Comparison of ENCODE assay signal across 9 cellular contexts in the genomic region with DNA sequence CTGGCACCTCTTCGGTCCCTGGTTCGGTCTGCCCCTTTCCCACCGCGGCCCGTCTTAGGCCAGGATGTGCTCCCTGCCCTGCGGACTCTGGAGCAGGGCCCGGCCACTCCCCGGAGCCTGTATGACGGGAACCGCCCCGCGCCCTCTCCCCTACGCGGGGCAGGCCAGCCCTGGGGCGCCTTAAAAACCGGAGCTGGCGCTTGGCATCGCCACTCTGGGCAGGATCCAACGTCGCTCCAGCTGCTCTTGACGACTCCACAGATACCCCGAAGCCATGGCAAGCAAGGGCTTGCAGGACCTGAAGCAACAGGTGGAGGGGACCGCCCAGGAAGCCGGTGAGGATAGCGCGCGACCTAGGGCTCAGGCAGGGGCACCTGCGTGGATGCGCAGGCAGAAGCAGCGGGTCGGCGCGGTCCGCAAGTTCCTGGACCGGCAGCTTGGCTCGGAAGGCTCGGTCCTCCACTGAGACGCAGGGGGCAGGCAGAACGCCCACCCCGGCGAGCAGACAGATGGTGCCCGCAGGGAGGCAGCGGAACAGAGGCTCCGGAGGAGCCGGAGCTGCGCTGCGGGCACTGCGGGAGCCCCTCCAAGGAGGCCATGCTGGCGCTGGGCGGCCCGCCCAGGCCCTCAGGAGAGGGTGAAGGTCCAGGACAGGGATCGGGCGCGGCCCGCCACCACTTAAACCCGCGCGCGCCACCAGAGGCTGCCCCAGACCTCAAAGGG. TPM values are rescaled to one million over a fixed set of nuclear protein-coding genes. Genes with fewer than 3 reads are reported as not detected.
DNase-seq lines count a peak whose midpoint lies in the region; FAIRE-seq and TF ChIP-seq lines count a peak whose summit lies in the region.
"Had no signal": no experiment of that assay in that cellular context is flagged by ENCODE, and none has a peak within 500 bp of the region (broad histone marks: within the 10 kb centered on the region; RNA-seq: fewer than 3 reads in every experiment).

A gene (plus strand): TSS at position 212 of the 723 bp plus-strand sequence. CDS start 63 bp downstream, at position 275.

- FAIRE-seq in bronchial epithelial cell (lab: Jason Lieb, UNC) = no peak

- TF ChIP-seq POLR2A in lower leg skin (IDR thresholded peaks at IDR 0.05) = no peak
- TF ChIP-seq POLR2A in transverse colon (IDR thresholded peaks at IDR 0.05) = peak; percentile 86

- intact Hi-C loops in lower leg skin (cut with DNase I; ENCODE audit: low total_unique reads) = no loop called here
- intact Hi-C loops in transverse colon (cut with DNase I; ENCODE audit: low total_unique reads) = no loop called here

- no peak for TF ChIP-seq EP300 in transverse colon (IDR thresholded peaks at IDR 0.05; ENCODE audit: low read depth)

- in situ Hi-C loops in transverse colon (cut with MboI; ENCODE audit: low pct_ligation_motif_present in 1 of 4, low pct_unique_long_range_greater_than_20kb in 1 of 4, low sequenced_read_pairs in 3 of 4) = no loop called here

- H3K36me3 ChIP-seq in bronchial epithelial cell (ENCODE audit: control insufficient read depth, insufficient read depth, low read length) (peaks cover 3% of the 10 kb centered on the region), transverse colon (no peaks in the 10 kb centered on the region)

- peak within 1 kb of the TSS; percentile 50 for H3K4me3 ChIP-seq in bronchial epithelial cell (ENCODE audit: low read depth, low read length)
- H3K4me3 ChIP-seq in lower leg skin (ENCODE audit: low read depth, poor library complexity, severe bottlenecking) = peak within 1 kb of the TSS; percentile 47
- peak within 1 kb of the TSS; percentile 39 to 58 (median 48) for H3K4me3 ChIP-seq in transverse colon

- peak within 1 kb of the TSS; percentile 88 to 95 (median 91) for H3K27ac ChIP-seq in transverse colon

- TF ChIP-seq CTCF in bronchial epithelial cell (IDR thresholded peaks at IDR 0.05; ENCODE audit: insufficient read depth, low read length, severe bottlenecking) (no peak), lower leg skin (IDR thresholded peaks at IDR 0.05) (no peak), transverse colon (IDR thresholded peaks at IDR 0.05) (no peak)

- DNase-seq in activated CD8-positive, alpha-beta memory T cell treated with anti-CD3 and anti-CD28 coated beads for 24 hours = peak; percentile 70
- DNase-seq in activated CD8-positive, alpha-beta memory T cell treated with anti-CD3 and anti-CD28 coated beads, Interleukin-2, amount 50 U/mL, for 4 hours = no peak
- DNase-seq in bronchial epithelial cell (ENCODE audit: low read depth) (peak; percentile 80), lower leg skin (ENCODE audit: low spot score in 2 of 2) (peak; percentile 80 to 94), transverse colon (peak; percentile 84), foreskin melanocyte (no peak), SHP77 treated with DMSO at 0.1 percent for 48 hours (lab: John Stamatoyannopoulos, UW) (no peak), NCI-H2227 treated with DMSO at 0.1 percent for 48 hours (lab: John Stamatoyannopoulos, UW) (no peak)
- DNase-seq: DND-41 had no signal

- H3K27me3 ChIP-seq in bronchial epithelial cell (ENCODE audit: control insufficient read depth, insufficient read depth, low read length) = no peaks in the 10 kb centered on the region
- H3K27me3 ChIP-seq in transverse colon = no peaks in the 10 kb centered on the region

- WGBS in lower leg skin, 2 donors = 3 to 4% methylated on average over 31 to 53 of the region's 59 CpGs
- 27% methylated on average over 42 of the region's 59 CpGs; no CpG with 5 or more reads in 1 of the 2 donors for WGBS in transverse colon (ENCODE audit: low coverage in 1 of 2), 2 donors

- no peaks in the 10 kb centered on the region for H3K9me3 ChIP-seq in transverse colon

- peaks cover 25 to 60% (median 55%) of the 10 kb centered on the region in 4 donors for H3K4me1 ChIP-seq in transverse colon

RNA-seq across cellular contexts. Expression of the gene that starts here (rescaled TPM):
- total RNA-seq in bronchial epithelial cell (25.3 and 53.6 TPM in 2 replicates), lower leg skin (100 to 1,000 TPM in 1 of 4 donors, 10 to 100 TPM in 3; 72.0 to 125 (median 80.4) TPM), transverse colon (100 to 1,000 TPM in 2 of 4 donors, 10 to 100 TPM in 2; 35.0 to 194 (median 117) TPM)

Comparison
In these comparisons a context has a peak if more than half of its experiments do, and no peak if none do; other contexts are left out.
1. DNase-seq: peak in activated CD8-positive, alpha-beta memory T cell treated with anti-CD3 and anti-CD28 coated beads for 24 hours (single experiment), bronchial epithelial cell (single experiment), lower leg skin (2 of 2) and transverse colon (single experiment); none in activated CD8-positive, alpha-beta memory T cell treated with anti-CD3 and anti-CD28 coated beads, Interleukin-2, amount 50 U/mL, for 4 hours (single experiment), foreskin melanocyte (single experiment), SHP77 treated with DMSO at 0.1 percent for 48 hours (single experiment) and NCI-H2227 treated with DMSO at 0.1 percent for 48 hours (single experiment).
2. Peak in every context shown above with its lines, with median percentiles within 50 percentile points of each other: H3K4me3 ChIP-seq.